In the genomic region with DNA sequence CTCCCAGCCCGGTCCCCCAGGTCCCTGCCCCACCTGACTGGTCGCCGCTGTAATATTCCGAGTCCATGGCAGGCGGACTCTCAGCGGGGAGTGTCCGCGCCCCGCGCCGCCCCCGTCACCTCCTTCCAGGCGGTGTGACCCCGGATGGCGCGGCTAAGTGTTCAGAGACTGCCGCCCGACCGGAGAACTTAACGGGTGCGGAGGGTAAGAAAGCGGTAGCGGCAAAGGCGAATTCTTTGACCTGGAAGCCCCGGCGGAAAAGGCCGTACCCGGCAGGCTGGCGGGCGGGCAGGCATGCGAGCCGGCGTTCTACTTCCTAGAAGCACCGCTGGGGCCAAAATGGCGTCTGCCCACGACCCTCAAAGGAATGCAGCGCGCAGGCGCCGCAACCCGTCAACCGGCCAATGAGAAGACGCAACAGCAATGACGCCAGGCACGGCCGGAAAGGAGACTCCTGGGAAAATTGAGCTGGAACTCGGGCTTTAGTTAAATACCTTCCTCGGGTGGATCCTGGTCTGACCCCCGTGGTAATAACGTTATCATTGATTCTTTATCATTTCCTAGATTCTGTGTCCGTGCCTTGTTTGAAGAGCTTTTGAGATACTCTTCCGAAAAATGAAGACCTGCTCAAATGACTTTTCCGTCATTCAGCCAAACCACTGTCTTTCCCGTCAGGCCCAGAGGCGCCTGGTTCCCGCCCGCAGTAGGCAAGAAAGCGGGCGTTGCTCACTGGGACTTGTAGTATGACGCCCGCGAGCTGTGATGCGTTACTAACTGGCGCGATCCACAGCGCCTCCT, we compare ENCODE assay signal across 1 cellular context.
TF ChIP-seq lines count a peak whose summit lies in the region.

A gene (minus strand): TSS at position 348 of the 798 bp plus-strand sequence. CDS start 281 bp downstream, at position 67.

TF ChIP-seq in K562, 482 proteins besides CTCF, POLR2A, EP300 and RAD21 (continued from another document and continues in another):
- TF ChIP-seq KLF16 (IDR thresholded peaks at IDR 0.05) (no peak), POLR2G (IDR thresholded peaks at IDR 0.05; ENCODE audit: low read depth, low read length) (peak; percentile 96), OTX1 (CRISPR knock-in tag; IDR thresholded peaks at IDR 0.05) (no peak), ZNF23 (CRISPR knock-in tag; IDR thresholded peaks at IDR 0.05) (no peak), MEF2A (IDR thresholded peaks at IDR 0.05; ENCODE audit: control insufficient read depth, low read depth, low read length) (no peak), ZNF436 (CRISPR knock-in tag; IDR thresholded peaks at IDR 0.05) (no peak), CBX5 (IDR thresholded peaks at IDR 0.05; ENCODE audit: borderline replicate concordance, low read depth) (no peak), NCOA6 (IDR thresholded peaks at IDR 0.05) (no peak), RBM14 (IDR thresholded peaks at IDR 0.05; ENCODE audit: borderline replicate concordance, insufficient read depth, low read depth, low read length) (peak; percentile 51; the same call in 1 of the 2 replicates), ZNF699 (CRISPR knock-in tag; IDR thresholded peaks at IDR 0.05; ENCODE audit: insufficient replicate concordance) (no peak), MTA3 (IDR thresholded peaks at IDR 0.05; ENCODE audit: borderline replicate concordance) (peak; percentile 63; the same call in 1 of the 2 replicates), NCOA1 (IDR thresholded peaks at IDR 0.05; ENCODE audit: low read depth) (peak; percentile 85), ZNF668 (CRISPR knock-in tag; IDR thresholded peaks at IDR 0.05) (0 out of 2 replicates have a peak, but pooled peaks have one; percentile 16), NFIX (CRISPR knock-in tag; IDR thresholded peaks at IDR 0.05; ENCODE audit: low read depth) (no peak), BCL6 (CRISPR knock-in tag; IDR thresholded peaks at IDR 0.05) (no peak), MCM3 (IDR thresholded peaks at IDR 0.05) (no peak), ZNF24 (IDR thresholded peaks at IDR 0.05) (no peak), ZNF140 (CRISPR knock-in tag; IDR thresholded peaks at IDR 0.05) (no peak), CBFA2T3 (IDR thresholded peaks at IDR 0.05) (no peak), ZSCAN29 (IDR thresholded peaks at IDR 0.05) (no peak), TGIF2 (CRISPR knock-in tag; IDR thresholded peaks at IDR 0.05) (no peak), ZNF717 (CRISPR knock-in tag; IDR thresholded peaks at IDR 0.05) (no peak), SLC30A9 (CRISPR knock-in tag; IDR thresholded peaks at IDR 0.05) (no peak), ZNF561 (CRISPR knock-in tag; conservative IDR thresholded peaks at IDR 0.05) (no peak), ZC3H8 (IDR thresholded peaks at IDR 0.05) (no peak), CEBPB (tag; IDR thresholded peaks at IDR 0.05) (no peak), NRF1 (conservative IDR thresholded peaks at IDR 0.05 in 1 of 2, IDR thresholded peaks at IDR 0.05 in 1 of 2) (peak; percentile 95), NCOR1 (IDR thresholded peaks at IDR 0.05) (no peak), ZNF75A (CRISPR knock-in tag; IDR thresholded peaks at IDR 0.05) (no peak), MBD2 (IDR thresholded peaks at IDR 0.05; ENCODE audit: borderline replicate concordance, low read depth) (peak; percentile 83), ZNF12 (CRISPR knock-in tag; IDR thresholded peaks at IDR 0.05) (no peak), ZNF316 (IDR thresholded peaks at IDR 0.05) (no peak)
- TF ChIP-seq, protein P1, sequence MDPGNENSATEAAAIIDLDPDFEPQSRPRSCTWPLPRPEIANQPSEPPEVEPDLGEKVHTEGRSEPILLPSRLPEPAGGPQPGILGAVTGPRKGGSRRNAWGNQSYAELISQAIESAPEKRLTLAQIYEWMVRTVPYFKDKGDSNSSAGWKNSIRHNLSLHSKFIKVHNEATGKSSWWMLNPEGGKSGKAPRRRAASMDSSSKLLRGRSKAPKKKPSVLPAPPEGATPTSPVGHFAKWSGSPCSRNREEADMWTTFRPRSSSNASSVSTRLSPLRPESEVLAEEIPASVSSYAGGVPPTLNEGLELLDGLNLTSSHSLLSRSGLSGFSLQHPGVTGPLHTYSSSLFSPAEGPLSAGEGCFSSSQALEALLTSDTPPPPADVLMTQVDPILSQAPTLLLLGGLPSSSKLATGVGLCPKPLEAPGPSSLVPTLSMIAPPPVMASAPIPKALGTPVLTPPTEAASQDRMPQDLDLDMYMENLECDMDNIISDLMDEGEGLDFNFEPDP (CRISPR knock-in tag; IDR thresholded peaks at IDR 0.05), result no peak
- TF ChIP-seq, protein P2, sequence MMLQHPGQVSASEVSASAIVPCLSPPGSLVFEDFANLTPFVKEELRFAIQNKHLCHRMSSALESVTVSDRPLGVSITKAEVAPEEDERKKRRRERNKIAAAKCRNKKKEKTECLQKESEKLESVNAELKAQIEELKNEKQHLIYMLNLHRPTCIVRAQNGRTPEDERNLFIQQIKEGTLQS (IDR thresholded peaks at IDR 0.05), result no peak
- TF ChIP-seq, protein P2 (CRISPR knock-in tag; conservative IDR thresholded peaks at IDR 0.05), result peak; percentile 84
- TF ChIP-seq, protein P3, sequence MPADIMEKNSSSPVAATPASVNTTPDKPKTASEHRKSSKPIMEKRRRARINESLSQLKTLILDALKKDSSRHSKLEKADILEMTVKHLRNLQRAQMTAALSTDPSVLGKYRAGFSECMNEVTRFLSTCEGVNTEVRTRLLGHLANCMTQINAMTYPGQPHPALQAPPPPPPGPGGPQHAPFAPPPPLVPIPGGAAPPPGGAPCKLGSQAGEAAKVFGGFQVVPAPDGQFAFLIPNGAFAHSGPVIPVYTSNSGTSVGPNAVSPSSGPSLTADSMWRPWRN (IDR thresholded peaks at IDR 0.05; ENCODE audit: low read depth), result no peak
- TF ChIP-seq, protein P4, sequence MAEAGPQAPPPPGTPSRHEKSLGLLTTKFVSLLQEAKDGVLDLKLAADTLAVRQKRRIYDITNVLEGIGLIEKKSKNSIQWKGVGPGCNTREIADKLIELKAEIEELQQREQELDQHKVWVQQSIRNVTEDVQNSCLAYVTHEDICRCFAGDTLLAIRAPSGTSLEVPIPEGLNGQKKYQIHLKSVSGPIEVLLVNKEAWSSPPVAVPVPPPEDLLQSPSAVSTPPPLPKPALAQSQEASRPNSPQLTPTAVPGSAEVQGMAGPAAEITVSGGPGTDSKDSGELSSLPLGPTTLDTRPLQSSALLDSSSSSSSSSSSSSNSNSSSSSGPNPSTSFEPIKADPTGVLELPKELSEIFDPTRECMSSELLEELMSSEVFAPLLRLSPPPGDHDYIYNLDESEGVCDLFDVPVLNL (CRISPR knock-in tag; IDR thresholded peaks at IDR 0.05; ENCODE audit: low read depth), result peak; percentile 83; the same call in 1 of the 2 replicates
- TF ChIP-seq, protein P5, sequence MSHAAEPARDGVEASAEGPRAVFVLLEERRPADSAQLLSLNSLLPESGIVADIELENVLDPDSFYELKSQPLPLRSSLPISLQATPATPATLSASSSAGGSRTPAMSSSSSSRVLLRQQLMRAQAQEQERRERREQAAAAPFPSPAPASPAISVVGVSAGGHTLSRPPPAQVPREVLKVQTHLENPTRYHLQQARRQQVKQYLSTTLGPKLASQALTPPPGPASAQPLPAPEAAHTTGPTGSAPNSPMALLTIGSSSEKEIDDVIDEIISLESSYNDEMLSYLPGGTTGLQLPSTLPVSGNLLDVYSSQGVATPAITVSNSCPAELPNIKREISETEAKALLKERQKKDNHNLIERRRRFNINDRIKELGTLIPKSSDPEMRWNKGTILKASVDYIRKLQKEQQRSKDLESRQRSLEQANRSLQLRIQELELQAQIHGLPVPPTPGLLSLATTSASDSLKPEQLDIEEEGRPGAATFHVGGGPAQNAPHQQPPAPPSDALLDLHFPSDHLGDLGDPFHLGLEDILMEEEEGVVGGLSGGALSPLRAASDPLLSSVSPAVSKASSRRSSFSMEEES (CRISPR knock-in tag; IDR thresholded peaks at IDR 0.05), result no peak
- TF ChIP-seq, protein P6, sequence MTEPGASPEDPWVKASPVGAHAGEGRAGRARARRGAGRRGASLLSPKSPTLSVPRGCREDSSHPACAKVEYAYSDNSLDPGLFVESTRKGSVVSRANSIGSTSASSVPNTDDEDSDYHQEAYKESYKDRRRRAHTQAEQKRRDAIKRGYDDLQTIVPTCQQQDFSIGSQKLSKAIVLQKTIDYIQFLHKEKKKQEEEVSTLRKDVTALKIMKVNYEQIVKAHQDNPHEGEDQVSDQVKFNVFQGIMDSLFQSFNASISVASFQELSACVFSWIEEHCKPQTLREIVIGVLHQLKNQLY (CRISPR knock-in tag; conservative IDR thresholded peaks at IDR 0.05), result no peak
- TF ChIP-seq, protein P7, sequence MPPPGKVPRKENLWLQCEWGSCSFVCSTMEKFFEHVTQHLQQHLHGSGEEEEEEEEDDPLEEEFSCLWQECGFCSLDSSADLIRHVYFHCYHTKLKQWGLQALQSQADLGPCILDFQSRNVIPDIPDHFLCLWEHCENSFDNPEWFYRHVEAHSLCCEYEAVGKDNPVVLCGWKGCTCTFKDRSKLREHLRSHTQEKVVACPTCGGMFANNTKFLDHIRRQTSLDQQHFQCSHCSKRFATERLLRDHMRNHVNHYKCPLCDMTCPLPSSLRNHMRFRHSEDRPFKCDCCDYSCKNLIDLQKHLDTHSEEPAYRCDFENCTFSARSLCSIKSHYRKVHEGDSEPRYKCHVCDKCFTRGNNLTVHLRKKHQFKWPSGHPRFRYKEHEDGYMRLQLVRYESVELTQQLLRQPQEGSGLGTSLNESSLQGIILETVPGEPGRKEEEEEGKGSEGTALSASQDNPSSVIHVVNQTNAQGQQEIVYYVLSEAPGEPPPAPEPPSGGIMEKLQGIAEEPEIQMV (tag; conservative IDR thresholded peaks at IDR 0.05; ENCODE audit: low read depth), result no peak
- TF ChIP-seq, protein P8, sequence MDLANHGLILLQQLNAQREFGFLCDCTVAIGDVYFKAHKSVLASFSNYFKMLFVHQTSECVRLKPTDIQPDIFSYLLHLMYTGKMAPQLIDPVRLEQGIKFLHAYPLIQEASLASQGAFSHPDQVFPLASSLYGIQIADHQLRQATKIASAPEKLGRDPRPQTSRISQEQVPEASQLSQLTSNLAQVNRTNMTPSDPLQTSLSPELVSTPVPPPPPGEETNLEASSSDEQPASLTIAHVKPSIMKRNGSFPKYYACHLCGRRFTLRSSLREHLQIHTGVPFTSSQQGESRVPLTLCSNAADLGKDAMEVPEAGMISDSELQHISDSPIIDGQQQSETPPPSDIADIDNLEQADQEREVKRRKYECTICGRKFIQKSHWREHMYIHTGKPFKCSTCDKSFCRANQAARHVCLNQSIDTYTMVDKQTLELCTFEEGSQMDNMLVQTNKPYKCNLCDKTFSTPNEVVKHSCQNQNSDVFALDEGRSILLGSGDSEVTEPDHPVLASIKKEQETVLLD (IDR thresholded peaks at IDR 0.05), result peak; percentile 66
- TF ChIP-seq, protein P9, sequence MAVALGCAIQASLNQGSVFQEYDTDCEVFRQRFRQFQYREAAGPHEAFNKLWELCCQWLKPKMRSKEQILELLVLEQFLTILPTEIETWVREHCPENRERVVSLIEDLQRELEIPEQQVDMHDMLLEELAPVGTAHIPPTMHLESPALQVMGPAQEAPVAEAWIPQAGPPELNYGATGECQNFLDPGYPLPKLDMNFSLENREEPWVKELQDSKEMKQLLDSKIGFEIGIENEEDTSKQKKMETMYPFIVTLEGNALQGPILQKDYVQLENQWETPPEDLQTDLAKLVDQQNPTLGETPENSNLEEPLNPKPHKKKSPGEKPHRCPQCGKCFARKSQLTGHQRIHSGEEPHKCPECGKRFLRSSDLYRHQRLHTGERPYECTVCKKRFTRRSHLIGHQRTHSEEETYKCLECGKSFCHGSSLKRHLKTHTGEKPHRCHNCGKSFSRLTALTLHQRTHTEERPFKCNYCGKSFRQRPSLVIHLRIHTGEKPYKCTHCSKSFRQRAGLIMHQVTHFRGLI (CRISPR knock-in tag; IDR thresholded peaks at IDR 0.05), result no peak
- TF ChIP-seq, protein P10, sequence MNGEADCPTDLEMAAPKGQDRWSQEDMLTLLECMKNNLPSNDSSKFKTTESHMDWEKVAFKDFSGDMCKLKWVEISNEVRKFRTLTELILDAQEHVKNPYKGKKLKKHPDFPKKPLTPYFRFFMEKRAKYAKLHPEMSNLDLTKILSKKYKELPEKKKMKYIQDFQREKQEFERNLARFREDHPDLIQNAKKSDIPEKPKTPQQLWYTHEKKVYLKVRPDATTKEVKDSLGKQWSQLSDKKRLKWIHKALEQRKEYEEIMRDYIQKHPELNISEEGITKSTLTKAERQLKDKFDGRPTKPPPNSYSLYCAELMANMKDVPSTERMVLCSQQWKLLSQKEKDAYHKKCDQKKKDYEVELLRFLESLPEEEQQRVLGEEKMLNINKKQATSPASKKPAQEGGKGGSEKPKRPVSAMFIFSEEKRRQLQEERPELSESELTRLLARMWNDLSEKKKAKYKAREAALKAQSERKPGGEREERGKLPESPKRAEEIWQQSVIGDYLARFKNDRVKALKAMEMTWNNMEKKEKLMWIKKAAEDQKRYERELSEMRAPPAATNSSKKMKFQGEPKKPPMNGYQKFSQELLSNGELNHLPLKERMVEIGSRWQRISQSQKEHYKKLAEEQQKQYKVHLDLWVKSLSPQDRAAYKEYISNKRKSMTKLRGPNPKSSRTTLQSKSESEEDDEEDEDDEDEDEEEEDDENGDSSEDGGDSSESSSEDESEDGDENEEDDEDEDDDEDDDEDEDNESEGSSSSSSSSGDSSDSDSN (IDR thresholded peaks at IDR 0.05; ENCODE audit: borderline replicate concordance in 1 of 2, low read depth in 2 of 2, low read length in 2 of 2), result 0 out of 4 replicates have a peak, but pooled peaks of 1 of the 2 experiments have one; percentile 21
- TF ChIP-seq, protein P11, sequence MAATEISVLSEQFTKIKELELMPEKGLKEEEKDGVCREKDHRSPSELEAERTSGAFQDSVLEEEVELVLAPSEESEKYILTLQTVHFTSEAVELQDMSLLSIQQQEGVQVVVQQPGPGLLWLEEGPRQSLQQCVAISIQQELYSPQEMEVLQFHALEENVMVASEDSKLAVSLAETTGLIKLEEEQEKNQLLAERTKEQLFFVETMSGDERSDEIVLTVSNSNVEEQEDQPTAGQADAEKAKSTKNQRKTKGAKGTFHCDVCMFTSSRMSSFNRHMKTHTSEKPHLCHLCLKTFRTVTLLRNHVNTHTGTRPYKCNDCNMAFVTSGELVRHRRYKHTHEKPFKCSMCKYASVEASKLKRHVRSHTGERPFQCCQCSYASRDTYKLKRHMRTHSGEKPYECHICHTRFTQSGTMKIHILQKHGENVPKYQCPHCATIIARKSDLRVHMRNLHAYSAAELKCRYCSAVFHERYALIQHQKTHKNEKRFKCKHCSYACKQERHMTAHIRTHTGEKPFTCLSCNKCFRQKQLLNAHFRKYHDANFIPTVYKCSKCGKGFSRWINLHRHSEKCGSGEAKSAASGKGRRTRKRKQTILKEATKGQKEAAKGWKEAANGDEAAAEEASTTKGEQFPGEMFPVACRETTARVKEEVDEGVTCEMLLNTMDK (IDR thresholded peaks at IDR 0.05; ENCODE audit: borderline replicate concordance, insufficient read depth, low read depth, low read length, poor library complexity, severe bottlenecking), result peak; percentile 83
- TF ChIP-seq, protein P12, sequence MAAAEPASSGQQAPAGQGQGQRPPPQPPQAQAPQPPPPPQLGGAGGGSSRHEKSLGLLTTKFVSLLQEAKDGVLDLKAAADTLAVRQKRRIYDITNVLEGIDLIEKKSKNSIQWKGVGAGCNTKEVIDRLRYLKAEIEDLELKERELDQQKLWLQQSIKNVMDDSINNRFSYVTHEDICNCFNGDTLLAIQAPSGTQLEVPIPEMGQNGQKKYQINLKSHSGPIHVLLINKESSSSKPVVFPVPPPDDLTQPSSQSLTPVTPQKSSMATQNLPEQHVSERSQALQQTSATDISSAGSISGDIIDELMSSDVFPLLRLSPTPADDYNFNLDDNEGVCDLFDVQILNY (CRISPR knock-in tag; IDR thresholded peaks at IDR 0.05), result no peak
